ENCODE assay signal across 30 cellular contexts in genomic region chr14:100902792-100903191, GRCh38. TPM values are rescaled to one million over a fixed set of nuclear protein-coding genes. Genes with fewer than 3 reads are reported as not detected.
DNase-seq lines count a peak whose midpoint lies in the region; ATAC-seq, FAIRE-seq and TF ChIP-seq lines count a peak whose summit lies in the region.
"Had no signal": no experiment of that assay in that cellular context is flagged by ENCODE, and none has a peak within 500 bp of the region (broad histone marks: within the 10 kb centered on the region; RNA-seq: fewer than 3 reads in every experiment).

No MANE protein-coding gene starts in this region.

- no peak for ATAC-seq in Right ventricle myocardium superior (ENCODE audit: poor library complexity)
- ATAC-seq: activated CD4-positive, alpha-beta T cell treated with anti-CD3 and anti-CD28 coated beads for 36 hours; gastrocnemius medialis; stimulated activated naive CD8-positive, alpha-beta T cell treated with anti-CD3 and anti-CD28 coated beads, Interleukin-15, amount 100 ng/mL, for 72 hours had no signal

- H3K36me3 ChIP-seq in left ventricle myocardium inferior: no peaks in the 10 kb centered on the region
- no peaks in the 10 kb centered on the region for H3K36me3 ChIP-seq in endodermal cell (ENCODE audit: control insufficient read depth, insufficient read depth, low read length)
- H3K36me3 ChIP-seq in neural cell (ENCODE audit: insufficient read depth, low read length): no peaks in the 10 kb centered on the region
- H3K36me3 ChIP-seq: esophagus squamous epithelium, gastrocnemius medialis, ovary had no signal

- no peaks in the 10 kb centered on the region for H3K9me2 ChIP-seq in neural cell (ENCODE audit: insufficient read depth, low read length)

- DNase-seq in Right ventricle myocardium superior (peak; percentile 22), left ventricle myocardium inferior (no peak), endodermal cell (peak; percentile 52), type B pancreatic cell (ENCODE audit: extremely low spot score, unreplicated experiment) (no peak), NCI-H345 (lab: John Stamatoyannopoulos, UW) (no peak), HTR-8/SVneo (ENCODE audit: insufficient read length, low spot score) (no peak), OCI-M2 (lab: John Stamatoyannopoulos, UW; ENCODE audit: unreplicated experiment) (no peak)
- DNase-seq: activated CD4-positive, alpha-beta T cell treated with anti-CD3 and anti-CD28 coated beads for 36 hours; activated naive CD4-positive, alpha-beta T cell; activated T-cell treated with anti-CD3 and anti-CD28 coated beads, Interleukin-2, amount 50 U/mL, for 48 hours; esophagus squamous epithelium; gastrocnemius medialis; GM23248; hypothalamus; NCI-H1436 treated with DMSO at 0.1 percent for 48 hours; NCI-H524 treated with DMSO at 0.1 percent for 48 hours; stimulated activated naive CD8-positive, alpha-beta T cell treated with anti-CD3 and anti-CD28 coated beads, Interleukin-15, amount 100 ng/mL, for 72 hours had no signal

- peak overlapping the region; percentile 41 for H3K4me2 ChIP-seq in neural cell (ENCODE audit: low read length)

- TF ChIP-seq RAD21 in neural cell (conservative IDR thresholded peaks at IDR 0.05): peak; percentile 57

- no peak for TF ChIP-seq CTCF in left ventricle myocardium inferior (IDR thresholded peaks at IDR 0.05; ENCODE audit: borderline replicate concordance)
- no peak for TF ChIP-seq CTCF in endodermal cell (conservative IDR thresholded peaks at IDR 0.05)
- TF ChIP-seq CTCF in neural cell (IDR thresholded peaks at IDR 0.05; ENCODE audit: poor library complexity, severe bottlenecking): peak; percentile 40
- no peak for TF ChIP-seq CTCF in type B pancreatic cell (conservative IDR thresholded peaks at IDR 0.05)

- H3K9me3 ChIP-seq in left ventricle myocardium inferior (replicated peaks) (no peaks in the 10 kb centered on the region), endodermal cell (ENCODE audit: control insufficient read depth, low read length) (peaks cover 9% of the 10 kb centered on the region), neural cell (ENCODE audit: low read length) (no peaks in the 10 kb centered on the region)
- H3K9me3 ChIP-seq: adrenal gland, esophagus squamous epithelium, gastrocnemius medialis, ovary, SJCRH30 had no signal

- 60 to 65% methylated on average over 7 to 10 of the region's 10 CpGs for WGBS in endodermal cell (ENCODE audit: insufficient coverage in 1 of 2, insufficient read length in 1 of 2), 2 experiments

- H3K27ac ChIP-seq in left ventricle myocardium inferior (replicated peaks) (no peak overlapping the region), endodermal cell (ENCODE audit: low read depth, low read length) (peak overlapping the region; percentile 68), neural cell (ENCODE audit: low read length) (peak overlapping the region; percentile 72)
- H3K27ac ChIP-seq: esophagus squamous epithelium, gastrocnemius medialis, GM23248, ovary, SJCRH30, tibial nerve had no signal

- no peaks in the 10 kb centered on the region for H3F3A ChIP-seq in neural cell (ENCODE audit: insufficient read depth, low read length, poor library complexity, severe bottlenecking)

- H4K20me1 ChIP-seq in neural cell (ENCODE audit: insufficient read depth): no peaks in the 10 kb centered on the region

- H3K27me3 Mint-ChIP-seq in endodermal cell (ENCODE audit: insufficient read depth) (peaks cover 45% of the 10 kb centered on the region), type B pancreatic cell (peaks cover 82% of the 10 kb centered on the region)

- H3K4me1 ChIP-seq in left ventricle myocardium inferior (peaks cover 30% of the 10 kb centered on the region), endodermal cell (ENCODE audit: control insufficient read depth, insufficient read depth, low read length) (peaks cover 18% of the 10 kb centered on the region)
- H3K4me1 ChIP-seq: gastrocnemius medialis, SJCRH30 had no signal

- peak overlapping the region; percentile 19 for H3K27ac Mint-ChIP-seq in endodermal cell
- H3K27ac Mint-ChIP-seq in type B pancreatic cell: no peak overlapping the region
- H3K27ac Mint-ChIP-seq: activated CD4-positive, alpha-beta T cell treated with anti-CD3 and anti-CD28 coated beads for 36 hours; memory B cell; stimulated activated naive CD8-positive, alpha-beta T cell treated with anti-CD3 and anti-CD28 coated beads, Interleukin-15, amount 100 ng/mL, for 72 hours had no signal

- no peak overlapping the region for H3K9ac ChIP-seq in endodermal cell (ENCODE audit: extremely low read depth, low read length, poor library complexity, severe bottlenecking)
- H3K9ac ChIP-seq in neural cell (ENCODE audit: low read length): peak overlapping the region; percentile 56
- H3K9ac ChIP-seq: GM23248 had no signal

- H3K9me3 Mint-ChIP-seq in endodermal cell: no peaks in the 10 kb centered on the region
- no peaks in the 10 kb centered on the region for H3K9me3 Mint-ChIP-seq in type B pancreatic cell
- H3K9me3 Mint-ChIP-seq: memory B cell; stimulated activated naive CD8-positive, alpha-beta T cell treated with anti-CD3 and anti-CD28 coated beads, Interleukin-15, amount 100 ng/mL, for 72 hours had no signal

- H3K4me3 ChIP-seq in left ventricle myocardium inferior (no peak overlapping the region), endodermal cell (ENCODE audit: low read length) (no peak overlapping the region), neural cell (ENCODE audit: low read length) (peak overlapping the region; percentile 50)
- H3K4me3 ChIP-seq: adrenal gland, esophagus squamous epithelium, gastrocnemius medialis, GM23248, ovary, SJCRH30, tibial nerve had no signal

- H3K27me3 ChIP-seq in left ventricle myocardium inferior (ENCODE audit: low read depth) (peaks cover 99% of the 10 kb centered on the region), endodermal cell (ENCODE audit: control insufficient read depth, insufficient read depth, low read length, poor library complexity, severe bottlenecking) (peaks cover 10% of the 10 kb centered on the region), neural cell (ENCODE audit: insufficient read depth, low read depth, low read length) (no peaks in the 10 kb centered on the region)
- H3K27me3 ChIP-seq: adrenal gland, ovary, SJCRH30 had no signal

- H3K36me3 Mint-ChIP-seq in endodermal cell (ENCODE audit: low read depth) (peaks cover 2% of the 10 kb centered on the region), type B pancreatic cell (no peaks in the 10 kb centered on the region)
- H3K36me3 Mint-ChIP-seq: memory B cell had no signal

- H3K4me3 Mint-ChIP-seq in endodermal cell: no peak overlapping the region
- H3K4me3 Mint-ChIP-seq in type B pancreatic cell: peak overlapping the region; percentile 14
- H3K4me3 Mint-ChIP-seq: activated CD4-positive, alpha-beta T cell treated with anti-CD3 and anti-CD28 coated beads for 36 hours; memory B cell; stimulated activated naive CD8-positive, alpha-beta T cell treated with anti-CD3 and anti-CD28 coated beads, Interleukin-15, amount 100 ng/mL, for 72 hours had no signal

- no peaks in the 10 kb centered on the region for H3K79me2 ChIP-seq in neural cell (replicated peaks; ENCODE audit: insufficient read depth, low read length)

- H2AFZ ChIP-seq in neural cell (ENCODE audit: low read depth, low read length): no peak overlapping the region
- H2AFZ ChIP-seq: GM23248 had no signal

- peak; percentile 22 for TF ChIP-seq EP300 in neural cell (conservative IDR thresholded peaks at IDR 0.05; ENCODE audit: poor library complexity, severe bottlenecking)

- intact Hi-C loops in Right ventricle myocardium superior (cut with DNase I): no loop called here
- intact Hi-C loops in left ventricle myocardium inferior (cut with micrococcal nuclease): no loop called here

- no peak for FAIRE-seq in HTR-8/SVneo (lab: Jason Lieb, UNC)
- FAIRE-seq: A204.1, colon, G401.6, RCC 7860 had no signal

- H3K4me1 Mint-ChIP-seq in endodermal cell (peaks cover 46% of the 10 kb centered on the region), type B pancreatic cell (ENCODE audit: unreplicated experiment) (peaks cover 46% of the 10 kb centered on the region)
- H3K4me1 Mint-ChIP-seq: activated CD4-positive, alpha-beta T cell treated with anti-CD3 and anti-CD28 coated beads for 36 hours; memory B cell had no signal

TF ChIP-seq in neural cell, 6 proteins besides CTCF, POLR2A, EP300 and RAD21:
- TF ChIP-seq EZH2 (IDR thresholded peaks at IDR 0.05; ENCODE audit: borderline replicate concordance, insufficient read depth, low read length, poor library complexity, severe bottlenecking) (no peak), SMC3 (conservative IDR thresholded peaks at IDR 0.05; ENCODE audit: poor library complexity) (peak; percentile 68), REST (IDR thresholded peaks at IDR 0.05; ENCODE audit: borderline replicate concordance) (no peak), MXI1 (conservative IDR thresholded peaks at IDR 0.05; ENCODE audit: poor library complexity, severe bottlenecking) (no peak)

RNA-seq across cellular contexts. Expression of gene RTL1, which starts 0.7 kb away (rescaled TPM):
- total RNA-seq in Right ventricle myocardium superior (not detected), left ventricle myocardium inferior (not detected), endodermal cell (1 to 10 TPM in 1 of 2 donors, under 1 TPM in 1; 0.86 to 2.0 TPM), type B pancreatic cell (ENCODE audit: low replicate concordance) (1.5 and 5.4 TPM in 2 replicates)
- polyA plus RNA-seq in endodermal cell (2013, experiment 1 of 2): 0.78 TPM
- 0.87 TPM for polyA plus RNA-seq in endodermal cell (2013, experiment 2 of 2)
- polyA plus RNA-seq in neural cell: 0.20 TPM in 1 of 2 replicates, not detected in the other
- polyA minus RNA-seq in neural cell: 0.23 TPM in 1 of 2 replicates, not detected in the other
- total RNA-seq: activated CD4-positive, alpha-beta T cell treated with anti-CD3 and anti-CD28 coated beads for 36 hours; activated CD8-positive, alpha-beta memory T cell treated with anti-CD3 and anti-CD28 coated beads for 36 hours; esophagus squamous epithelium; gastrocnemius medialis; GM23248; myocyte; T-helper 1 cell treated with Interleukin-12 subunit alpha and Interleukin-12 subunit beta and Interleukin-4 antibody, amounts not matched to agents 30 ng/mL and 1 ng/mL, for 36 hours; tibial nerve had no signal

Comparison
In these comparisons a context has a peak if more than half of its experiments do, and no peak if none do; other contexts are left out.
1. DNase-seq: peak in Right ventricle myocardium superior (single experiment) and endodermal cell (single experiment); none in left ventricle myocardium inferior (single experiment), type B pancreatic cell (single experiment), NCI-H345 (single experiment), HTR-8/SVneo (single experiment) and OCI-M2 (single experiment).